Comparison of ENCODE assay signal across 25 cellular contexts in the genomic region with DNA sequence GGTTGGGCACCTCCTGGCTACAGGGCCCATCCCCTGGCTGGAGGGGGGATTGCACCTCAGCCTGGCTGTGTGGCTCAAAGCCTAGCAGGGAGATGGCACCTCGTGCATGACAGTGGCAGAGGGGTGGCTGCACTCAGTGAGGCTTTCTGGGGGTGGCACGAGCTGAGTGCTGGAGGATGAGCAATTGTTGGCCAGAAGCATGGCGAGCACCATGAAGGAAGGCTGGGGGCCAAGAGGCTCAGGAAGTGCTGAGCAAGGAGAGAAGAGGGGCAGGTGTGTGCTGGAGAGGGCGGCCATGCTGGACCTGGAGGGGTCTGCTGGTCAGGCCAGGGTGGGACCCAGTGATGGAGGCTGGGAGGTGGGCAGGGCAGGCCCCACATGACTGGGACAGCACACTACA.
"Had no signal": no experiment of that assay in that cellular context is flagged by ENCODE, and none has a peak within 500 bp of the region (broad histone marks: within the 10 kb centered on the region; RNA-seq: fewer than 3 reads in every experiment).

No MANE protein-coding gene starts in this region.

- DNase-seq: activated CD4-positive, alpha-beta T cell treated with anti-CD3 and anti-CD28 coated beads, Interleukin-2, amount 10 ng/mL, durations not matched to agents 24 days and 14 days; activated CD4-positive, alpha-beta T cell treated with anti-CD3 and anti-CD28 coated beads, Interleukin-2, amount 50 U/mL, for 4 hours; activated CD8-positive, alpha-beta T cell treated with anti-CD3 and anti-CD28 coated beads for 36 hours; activated gamma-delta T cell; activated naive CD4-positive, alpha-beta T cell treated with Interleukin-2 at 50 U/mL for 16 hours; activated naive CD8-positive, alpha-beta T cell treated with anti-CD3 and anti-CD28 coated beads, Interleukin-2, amount 10 ng/mL, durations not matched to agents 7 days and 5 days; activated T-cell treated with anti-CD3 and anti-CD28 coated beads, Interleukin-2, amount 50 U/mL, for 24 hours; amygdala; MM.1S; MV-4-11; NCI-H1092; NCI-H1436 treated with DMSO at 0.1 percent for 48 hours; NCI-H1694 treated with DMSO at 0.1 percent for 48 hours; NCI-H2029; NCI-H2107; NCI-H2171 treated with DMSO at 0.1 percent for 48 hours; NCI-H226; NCI-H524 treated with DMSO at 0.1 percent for 48 hours; T1000 had no signal

- H3K36me3 ChIP-seq: ascending aorta, cardiac muscle cell had no signal

- H3K4me1 ChIP-seq: ascending aorta had no signal

- H3K4me1 Mint-ChIP-seq: activated CD4-positive, alpha-beta T cell treated with anti-CD3 and anti-CD28 coated beads, Interleukin-2, amount 10 ng/mL, durations not matched to agents 24 days and 14 days; activated naive CD4-positive, alpha-beta T cell treated with anti-CD3 and anti-CD28 coated beads, Interleukin-2, amount 50 U/mL, for 24 hours; activated naive CD8-positive, alpha-beta T cell treated with anti-CD3 and anti-CD28 coated beads, Interleukin-2, amount 10 ng/mL, durations not matched to agents 7 days and 5 days had no signal

- ATAC-seq: activated CD8-positive, alpha-beta T cell treated with anti-CD3 and anti-CD28 coated beads for 36 hours; Panc1 had no signal

- H3K9me3 ChIP-seq: ascending aorta had no signal

- H3K9me3 Mint-ChIP-seq: activated CD4-positive, alpha-beta T cell treated with anti-CD3 and anti-CD28 coated beads, Interleukin-2, amount 10 ng/mL, durations not matched to agents 24 days and 14 days; activated CD8-positive, alpha-beta T cell treated with anti-CD3 and anti-CD28 coated beads for 36 hours; activated naive CD4-positive, alpha-beta T cell treated with anti-CD3 and anti-CD28 coated beads, Interleukin-2, amount 50 U/mL, for 24 hours; activated naive CD8-positive, alpha-beta T cell treated with anti-CD3 and anti-CD28 coated beads, Interleukin-2, amount 10 ng/mL, durations not matched to agents 7 days and 5 days; activated T-cell treated with anti-CD3 and anti-CD28 coated beads, Interleukin-2, amount 50 U/mL, for 24 hours; activated T-helper 2 cell treated with anti-CD3 and anti-CD28 coated beads, Interferon-gamma antibody, Interleukin-2, Interleukin-4, amounts not matched to agents 10 μg/mL and 5 μg/mL and 100 μg/mL, durations not matched to agents 14 hours and 24 hours and 36 hours had no signal

- H3K27me3 ChIP-seq: ascending aorta, cardiac muscle cell had no signal

- H3K27ac ChIP-seq: ascending aorta, cardiac muscle cell, KMS-11 had no signal

- H3K4me3 Mint-ChIP-seq: activated CD4-positive, alpha-beta T cell treated with anti-CD3 and anti-CD28 coated beads, Interleukin-2, amount 10 ng/mL, durations not matched to agents 24 days and 14 days; activated CD8-positive, alpha-beta T cell treated with anti-CD3 and anti-CD28 coated beads for 36 hours; activated naive CD4-positive, alpha-beta T cell treated with anti-CD3 and anti-CD28 coated beads, Interleukin-2, amount 50 U/mL, for 24 hours; activated naive CD8-positive, alpha-beta T cell treated with anti-CD3 and anti-CD28 coated beads, Interleukin-2, amount 10 ng/mL, durations not matched to agents 7 days and 5 days; activated T-cell treated with anti-CD3 and anti-CD28 coated beads, Interleukin-2, amount 50 U/mL, for 24 hours had no signal

- H3K27me3 Mint-ChIP-seq: activated CD4-positive, alpha-beta T cell treated with anti-CD3 and anti-CD28 coated beads, Interleukin-2, amount 10 ng/mL, durations not matched to agents 24 days and 14 days; activated CD8-positive, alpha-beta T cell treated with anti-CD3 and anti-CD28 coated beads for 36 hours; activated naive CD8-positive, alpha-beta T cell treated with anti-CD3 and anti-CD28 coated beads, Interleukin-2, amount 10 ng/mL, durations not matched to agents 7 days and 5 days; activated T-cell treated with anti-CD3 and anti-CD28 coated beads, Interleukin-2, amount 50 U/mL, for 24 hours had no signal

- H3K27ac Mint-ChIP-seq: activated CD4-positive, alpha-beta T cell treated with anti-CD3 and anti-CD28 coated beads, Interleukin-2, amount 10 ng/mL, durations not matched to agents 24 days and 14 days; activated CD8-positive, alpha-beta T cell treated with anti-CD3 and anti-CD28 coated beads for 36 hours; activated naive CD4-positive, alpha-beta T cell treated with anti-CD3 and anti-CD28 coated beads, Interleukin-2, amount 50 U/mL, for 24 hours; activated naive CD8-positive, alpha-beta T cell treated with anti-CD3 and anti-CD28 coated beads, Interleukin-2, amount 10 ng/mL, durations not matched to agents 7 days and 5 days; activated T-cell treated with anti-CD3 and anti-CD28 coated beads, Interleukin-2, amount 50 U/mL, for 24 hours; activated T-helper 2 cell treated with anti-CD3 and anti-CD28 coated beads, Interferon-gamma antibody, Interleukin-2, Interleukin-4, amounts not matched to agents 10 μg/mL and 5 μg/mL and 100 μg/mL, durations not matched to agents 14 hours and 24 hours and 36 hours had no signal

- H3K4me2 ChIP-seq: KMS-11 had no signal

- H3K4me3 ChIP-seq: ascending aorta, cardiac muscle cell had no signal
